Comparison of ENCODE assay signal across 28 cellular contexts in the genomic region with DNA sequence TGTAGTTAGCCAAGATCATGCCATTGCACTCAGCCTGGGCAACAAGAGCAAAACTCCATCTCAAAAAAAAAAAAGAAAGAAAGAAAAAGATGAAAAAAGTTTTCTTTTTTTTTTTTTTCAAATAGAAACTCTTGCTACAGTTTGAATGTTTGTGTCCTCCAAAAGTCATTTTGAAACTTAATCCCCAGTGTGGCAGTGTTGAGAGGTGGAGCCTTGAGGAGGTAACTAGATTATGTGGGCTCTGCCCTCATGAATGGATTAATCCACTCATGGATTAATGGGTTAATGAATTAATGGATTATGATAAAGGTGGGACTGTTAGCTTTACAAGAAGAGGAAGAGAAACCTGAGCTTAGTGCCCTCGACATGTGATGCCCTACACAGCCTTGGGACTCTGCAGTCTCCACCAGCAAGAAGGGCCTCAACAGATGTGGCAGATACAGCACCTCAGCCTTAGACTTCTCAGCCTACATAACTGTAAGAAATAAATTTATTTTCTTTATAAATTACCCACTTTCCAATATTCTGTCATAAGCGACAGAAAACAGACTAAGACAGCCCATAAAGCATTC. TPM values are rescaled to one million over a fixed set of nuclear protein-coding genes. Genes with fewer than 3 reads are reported as not detected.
DNase-seq lines count a peak whose midpoint lies in the region; ATAC-seq and TF ChIP-seq lines count a peak whose summit lies in the region.
"Had no signal": no experiment of that assay in that cellular context is flagged by ENCODE, and none has a peak within 500 bp of the region (broad histone marks: within the 10 kb centered on the region; RNA-seq: fewer than 3 reads in every experiment).

No MANE protein-coding gene starts in this region.

- DNase-seq in activated B cell treated with CpG ODN at 0.5 μM for 24 hours (no peak), tibial artery (no peak), ecto neural progenitor cell (ENCODE audit: low spot score) (no peak), NCI-H2171 treated with DMSO at 0.1 percent for 48 hours (lab: John Stamatoyannopoulos, UW) (no peak)
- DNase-seq: activated CD4-positive, alpha-beta T cell treated with anti-CD3 and anti-CD28 coated beads for 36 hours; activated CD8-positive, alpha-beta T cell treated with anti-CD3 and anti-CD28 coated beads, Interleukin-2, amount 10 ng/mL, durations not matched to agents 7 days and 5 days; activated gamma-delta T cell; caudate nucleus; dermis blood vessel endothelial cell; gastrocnemius medialis; HFFc6; KG1; mammary epithelial cell; MM.1S; NCI-H1436; NCI-H2107; NCI-H510A treated with DMSO at 0.1 percent for 48 hours; pancreas; SHP77; stimulated activated CD4-positive, alpha-beta T cell treated with anti-CD3 and anti-CD28 coated beads, Interleukin-2, amount 100 ng/mL, for 48 hours had no signal

- TF ChIP-seq CTCF in activated B cell treated with CpG ODN at 0.5 μM for 24 hours (IDR thresholded peaks at IDR 0.05) (no peak), tibial artery (IDR thresholded peaks at IDR 0.05) (no peak)

- CTCF ChIA-PET in activated B cell treated with CpG ODN at 0.5 μM for 24 hours (lab: Charles Lee) = no interaction called here

- ATAC-seq in GM18907 (IDR thresholded peaks at IDR 0.05; ENCODE audit: unreplicated experiment) (peak; percentile 62), HG03159 (IDR thresholded peaks at IDR 0.05; ENCODE audit: unreplicated experiment) (peak; percentile 57), activated B cell treated with CpG ODN at 0.5 μM for 24 hours (ENCODE audit: low read depth) (peak; percentile 54), HG03432 (IDR thresholded peaks at IDR 0.05; ENCODE audit: unreplicated experiment) (no peak)
- ATAC-seq: activated CD4-positive, alpha-beta T cell treated with anti-CD3 and anti-CD28 coated beads for 36 hours; activated CD8-positive, alpha-beta T cell treated with anti-CD3 and anti-CD28 coated beads, Interleukin-2, amount 10 ng/mL, durations not matched to agents 7 days and 5 days; gastrocnemius medialis; Panc1; pancreas had no signal

- no peaks in the 10 kb centered on the region for H3K9me3 ChIP-seq in tibial artery
- H3K9me3 ChIP-seq: gastrocnemius medialis, pancreas, suprapubic skin had no signal

- H3K4me3 Mint-ChIP-seq in activated B cell treated with CpG ODN at 0.5 μM for 24 hours = no peak overlapping the region
- H3K4me3 Mint-ChIP-seq: activated CD4-positive, alpha-beta T cell treated with anti-CD3 and anti-CD28 coated beads for 36 hours; activated CD8-positive, alpha-beta T cell treated with anti-CD3 and anti-CD28 coated beads, Interleukin-2, amount 10 ng/mL, durations not matched to agents 7 days and 5 days; HFFc6; neural crest cell; T-helper 2 cell treated with Interferon-gamma antibody and Interleukin-4, amounts not matched to agents 5 μg/mL and 100 μg/mL, for 36 hours had no signal

- no peak overlapping the region for H3K27ac Mint-ChIP-seq in activated B cell treated with CpG ODN at 0.5 μM for 24 hours
- H3K27ac Mint-ChIP-seq: activated CD4-positive, alpha-beta T cell treated with anti-CD3 and anti-CD28 coated beads for 36 hours; activated CD8-positive, alpha-beta T cell treated with anti-CD3 and anti-CD28 coated beads, Interleukin-2, amount 10 ng/mL, durations not matched to agents 7 days and 5 days; HFFc6; T-helper 2 cell treated with Interferon-gamma antibody and Interleukin-4, amounts not matched to agents 5 μg/mL and 100 μg/mL, for 36 hours had no signal

- H3K36me3 ChIP-seq in tibial artery = no peaks in the 10 kb centered on the region
- H3K36me3 ChIP-seq: gastrocnemius medialis, pancreas, suprapubic skin had no signal

- intact Hi-C loops in activated B cell treated with CpG ODN at 0.5 μM for 24 hours (cut with micrococcal nuclease) (no loop called here), tibial artery (cut with DNase I; ENCODE audit: low total_unique reads) (no loop called here)

- peaks cover 2% of the 10 kb centered on the region for H3K36me3 Mint-ChIP-seq in activated B cell treated with CpG ODN at 0.5 μM for 24 hours (ENCODE audit: low read depth)

- peaks cover 19% of the 10 kb centered on the region for H3K4me1 Mint-ChIP-seq in activated B cell treated with CpG ODN at 0.5 μM for 24 hours
- H3K4me1 Mint-ChIP-seq: neural crest cell had no signal

- no peaks in the 10 kb centered on the region for H3K27me3 ChIP-seq in tibial artery
- H3K27me3 ChIP-seq: gastrocnemius medialis, pancreas, suprapubic skin had no signal

- POLR2A ChIA-PET in activated B cell treated with CpG ODN at 0.5 μM for 24 hours (lab: Charles Lee) = interaction anchor here (0.5 kb wide), 1 partner anchor 25 kb away, joined by 3 read pairs; the partner anchor contains the start of genes CPEB3 and MARCHF5

- no peak overlapping the region for H3K4me3 ChIP-seq in tibial artery
- H3K4me3 ChIP-seq: gastrocnemius medialis, pancreas, suprapubic skin had no signal

- peaks cover 0 to 35% (median 9%) of the 10 kb centered on the region in 4 donors for H3K4me1 ChIP-seq in tibial artery
- H3K4me1 ChIP-seq: gastrocnemius medialis had no signal

- H3K9me3 Mint-ChIP-seq in activated B cell treated with CpG ODN at 0.5 μM for 24 hours = no peaks in the 10 kb centered on the region
- H3K9me3 Mint-ChIP-seq: HFFc6; neural crest cell; T-helper 2 cell treated with Interferon-gamma antibody and Interleukin-4, amounts not matched to agents 5 μg/mL and 100 μg/mL, for 36 hours had no signal

- peak overlapping the region; percentile 17 to 50 for H3K27ac ChIP-seq in tibial artery
- H3K27ac ChIP-seq: gastrocnemius medialis, pancreas, suprapubic skin had no signal

- H3K27me3 Mint-ChIP-seq in activated B cell treated with CpG ODN at 0.5 μM for 24 hours = no peaks in the 10 kb centered on the region
- H3K27me3 Mint-ChIP-seq: activated CD4-positive, alpha-beta T cell treated with anti-CD3 and anti-CD28 coated beads for 36 hours; CD4-positive, CD25-positive, alpha-beta regulatory T cell had no signal

RNA-seq across cellular contexts. Expression of gene CPEB3, which starts 25.1 kb away (rescaled TPM):
- total RNA-seq in activated B cell treated with CpG ODN at 0.5 μM for 24 hours = 2.2 and 2.5 TPM in 2 replicates

RNA-seq across cellular contexts. Expression of gene MARCHF5, which starts 25.2 kb away (rescaled TPM):
- total RNA-seq in activated B cell treated with CpG ODN at 0.5 μM for 24 hours = 21.6 and 26.5 TPM in 2 replicates
